Comparison of ENCODE assay signal across 22 cellular contexts in the genomic region with DNA sequence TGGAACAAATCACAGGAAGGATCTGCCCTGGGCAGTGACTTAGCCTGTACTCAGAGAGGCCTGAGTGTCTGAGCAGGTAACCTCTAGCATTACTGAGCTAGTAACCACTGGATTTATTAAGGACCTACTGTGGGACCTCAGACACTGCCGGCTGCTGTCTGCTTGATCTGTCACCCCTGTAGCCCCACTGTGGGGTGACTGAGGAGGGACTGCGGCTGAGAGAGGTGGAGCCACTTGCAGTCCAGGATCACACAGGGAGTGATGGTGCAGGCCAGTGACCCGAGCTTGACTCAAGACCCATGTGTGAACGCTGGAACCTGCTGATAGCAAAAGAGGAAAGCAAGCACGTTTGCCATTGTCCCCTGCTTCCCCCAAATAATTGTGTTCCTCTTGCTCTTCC. TPM values are rescaled to one million over a fixed set of nuclear protein-coding genes. Genes with fewer than 3 reads are reported as not detected.
A peak's percentile ranks its signal among the peaks of the same experiment; 100 is the strongest.
DNase-seq lines count a peak whose midpoint lies in the region; TF ChIP-seq lines count a peak whose summit lies in the region.
"Had no signal": no experiment of that assay in that cellular context is flagged by ENCODE, and none has a peak within 500 bp of the region (broad histone marks: within the 10 kb centered on the region; RNA-seq: fewer than 3 reads in every experiment).

No MANE protein-coding gene starts in this region.

- H3K9me3 ChIP-seq in cardiac muscle cell (ENCODE audit: low read depth) (no peaks in the 10 kb centered on the region), WERI-Rb-1 (ENCODE audit: severe bottlenecking) (no peaks in the 10 kb centered on the region)
- H3K9me3 ChIP-seq: BLaER1, SJSA1 had no signal

- H3K27ac ChIP-seq in cardiac muscle cell (peak overlapping the region; percentile 30), WERI-Rb-1 (no peak overlapping the region)
- H3K27ac ChIP-seq: BLaER1, SJSA1 had no signal

- H3K4me3 ChIP-seq in cardiac muscle cell (no peak overlapping the region), WERI-Rb-1 (ENCODE audit: low read depth, low read length) (peak overlapping the region; percentile 19)
- H3K4me3 ChIP-seq: BLaER1, SJSA1 had no signal

- TF ChIP-seq CTCF in cardiac muscle cell (IDR thresholded peaks at IDR 0.05; ENCODE audit: low read depth, low read length) (no peak), WERI-Rb-1 (IDR thresholded peaks at IDR 0.05; ENCODE audit: low read depth, low read length) (no peak)

- H3K27me3 ChIP-seq in cardiac muscle cell (no peaks in the 10 kb centered on the region), WERI-Rb-1 (ENCODE audit: insufficient read depth, low read depth, severe bottlenecking) (no peaks in the 10 kb centered on the region)
- H3K27me3 ChIP-seq: BLaER1, SJSA1 had no signal

- no peak for DNase-seq in cardiac muscle cell (ENCODE audit: low read depth in 1 of 2, low spot score in 1 of 2)
- no peak for DNase-seq in cardiac septum (ENCODE audit: low spot score)
- no peak for DNase-seq in WERI-Rb-1
- peak; percentile 43 for DNase-seq in mesenteric fat pad (ENCODE audit: low spot score)
- no peak for DNase-seq in SIG-M5 treated with dmso at 0.1 percent for 504 hours (lab: John Stamatoyannopoulos, UW; ENCODE audit: unreplicated experiment)
- no peak for DNase-seq in NCI-H2081 (lab: John Stamatoyannopoulos, UW)
- DNase-seq in cortex of kidney (lab: John Stamatoyannopoulos, UW), result no peak
- DNase-seq in EL, result no peak
- DNase-seq: CD4-positive, CD25-positive, alpha-beta regulatory T cell; GDM1; KBM-7; MV-4-11; NCI-H1105; NCI-H1436 treated with DMSO at 0.1 percent for 48 hours; NCI-H187 treated with DMSO at 0.1 percent for 48 hours; NCI-H2107; NCI-H524; NCI-H748 treated with DMSO at 0.1 percent for 48 hours; NK-92 treated with Interleukin-12 subunit alpha and Interleukin-12 subunit beta, amount 100 ng/mL, for 24 hours; PC-3 had no signal

- H3K36me3 ChIP-seq in cardiac muscle cell (no peaks in the 10 kb centered on the region), WERI-Rb-1 (no peaks in the 10 kb centered on the region)
- H3K36me3 ChIP-seq: BLaER1, SJSA1 had no signal

- intact Hi-C loops in cardiac septum (cut with DNase I), result no loop called here

- H3K4me1 ChIP-seq in cardiac muscle cell (ENCODE audit: low read depth), result no peaks in the 10 kb centered on the region
- H3K4me1 ChIP-seq: SJSA1 had no signal

RNA-seq across cellular contexts. Expression of a gene that starts 15.6 kb away (rescaled TPM):
- 42.8 TPM in 2 replicates for total RNA-seq in cardiac muscle cell
- 46.9 and 52.7 TPM in 2 replicates for polyA plus RNA-seq in cardiac muscle cell
- total RNA-seq in cardiac septum, result 28.2 TPM
- 43.9 TPM for total RNA-seq in mesenteric fat pad

RNA-seq across cellular contexts. Expression of a gene that starts 41.4 kb away (rescaled TPM):
- 11.2 and 14.0 TPM in 2 replicates for total RNA-seq in cardiac muscle cell
- polyA plus RNA-seq in cardiac muscle cell, result 34.4 and 44.1 TPM in 2 replicates
- total RNA-seq in cardiac septum, result 39.9 TPM
- 30.5 TPM for total RNA-seq in mesenteric fat pad
